ENCODE assay signal across 1 cellular context in the genomic region with DNA sequence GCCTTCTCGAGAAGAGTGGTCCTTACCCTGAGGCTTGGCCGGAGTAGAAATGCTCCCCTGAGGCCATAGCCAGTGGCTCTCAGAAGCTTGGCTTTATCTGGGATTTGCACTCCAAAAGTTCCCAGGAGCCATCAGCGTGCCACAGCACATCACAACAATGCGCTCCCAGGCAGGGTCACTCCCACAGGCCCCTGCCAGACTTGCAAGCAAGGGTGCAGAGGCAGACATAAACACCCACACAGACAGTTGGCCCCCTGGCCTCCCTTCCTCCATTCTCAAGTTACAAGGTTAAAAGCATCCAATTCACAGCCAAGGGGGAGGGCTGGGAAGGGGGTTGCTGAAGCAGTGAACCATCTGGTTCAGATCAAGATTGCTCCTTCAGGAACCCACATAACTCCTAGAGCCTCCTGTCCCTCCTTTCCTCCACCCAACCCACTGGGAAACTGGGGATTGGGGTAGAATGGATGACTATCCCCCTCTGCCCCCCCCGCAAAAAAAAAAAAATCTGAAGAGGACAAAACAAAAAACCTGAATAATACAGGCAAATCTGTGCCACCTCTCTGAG.
A peak's percentile ranks its signal among the peaks of the same experiment; 100 is the strongest.
TF ChIP-seq lines count a peak whose summit lies in the region.

No MANE protein-coding gene starts in this region.

TF ChIP-seq in K562, 482 proteins besides CTCF, POLR2A, EP300 and RAD21 (continued from another document and continues in another):
- TF ChIP-seq THAP12 (CRISPR knock-in tag; IDR thresholded peaks at IDR 0.05), result 0 out of 2 replicates have a peak, but pooled peaks have one; percentile 53
- TF ChIP-seq SLC30A9 (CRISPR knock-in tag; IDR thresholded peaks at IDR 0.05), result no peak
- TF ChIP-seq ZNF584 (CRISPR knock-in tag; IDR thresholded peaks at IDR 0.05; ENCODE audit: low read depth), result no peak
- TF ChIP-seq, protein P1, sequence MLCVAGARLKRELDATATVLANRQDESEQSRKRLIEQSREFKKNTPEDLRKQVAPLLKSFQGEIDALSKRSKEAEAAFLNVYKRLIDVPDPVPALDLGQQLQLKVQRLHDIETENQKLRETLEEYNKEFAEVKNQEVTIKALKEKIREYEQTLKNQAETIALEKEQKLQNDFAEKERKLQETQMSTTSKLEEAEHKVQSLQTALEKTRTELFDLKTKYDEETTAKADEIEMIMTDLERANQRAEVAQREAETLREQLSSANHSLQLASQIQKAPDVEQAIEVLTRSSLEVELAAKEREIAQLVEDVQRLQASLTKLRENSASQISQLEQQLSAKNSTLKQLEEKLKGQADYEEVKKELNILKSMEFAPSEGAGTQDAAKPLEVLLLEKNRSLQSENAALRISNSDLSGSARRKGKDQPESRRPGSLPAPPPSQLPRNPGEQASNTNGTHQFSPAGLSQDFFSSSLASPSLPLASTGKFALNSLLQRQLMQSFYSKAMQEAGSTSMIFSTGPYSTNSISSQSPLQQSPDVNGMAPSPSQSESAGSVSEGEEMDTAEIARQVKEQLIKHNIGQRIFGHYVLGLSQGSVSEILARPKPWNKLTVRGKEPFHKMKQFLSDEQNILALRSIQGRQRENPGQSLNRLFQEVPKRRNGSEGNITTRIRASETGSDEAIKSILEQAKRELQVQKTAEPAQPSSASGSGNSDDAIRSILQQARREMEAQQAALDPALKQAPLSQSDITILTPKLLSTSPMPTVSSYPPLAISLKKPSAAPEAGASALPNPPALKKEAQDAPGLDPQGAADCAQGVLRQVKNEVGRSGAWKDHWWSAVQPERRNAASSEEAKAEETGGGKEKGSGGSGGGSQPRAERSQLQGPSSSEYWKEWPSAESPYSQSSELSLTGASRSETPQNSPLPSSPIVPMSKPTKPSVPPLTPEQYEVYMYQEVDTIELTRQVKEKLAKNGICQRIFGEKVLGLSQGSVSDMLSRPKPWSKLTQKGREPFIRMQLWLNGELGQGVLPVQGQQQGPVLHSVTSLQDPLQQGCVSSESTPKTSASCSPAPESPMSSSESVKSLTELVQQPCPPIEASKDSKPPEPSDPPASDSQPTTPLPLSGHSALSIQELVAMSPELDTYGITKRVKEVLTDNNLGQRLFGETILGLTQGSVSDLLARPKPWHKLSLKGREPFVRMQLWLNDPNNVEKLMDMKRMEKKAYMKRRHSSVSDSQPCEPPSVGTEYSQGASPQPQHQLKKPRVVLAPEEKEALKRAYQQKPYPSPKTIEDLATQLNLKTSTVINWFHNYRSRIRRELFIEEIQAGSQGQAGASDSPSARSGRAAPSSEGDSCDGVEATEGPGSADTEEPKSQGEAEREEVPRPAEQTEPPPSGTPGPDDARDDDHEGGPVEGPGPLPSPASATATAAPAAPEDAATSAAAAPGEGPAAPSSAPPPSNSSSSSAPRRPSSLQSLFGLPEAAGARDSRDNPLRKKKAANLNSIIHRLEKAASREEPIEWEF (CRISPR knock-in tag; IDR thresholded peaks at IDR 0.05), result no peak
- no peak for TF ChIP-seq MYBL2 (IDR thresholded peaks at IDR 0.05; ENCODE audit: low read depth)
- TF ChIP-seq MYBL2 (CRISPR knock-in tag; IDR thresholded peaks at IDR 0.05; ENCODE audit: borderline replicate concordance), result no peak
- TF ChIP-seq MTA3 (IDR thresholded peaks at IDR 0.05; ENCODE audit: borderline replicate concordance), result peak; percentile 58; the same call in 1 of the 2 replicates
- peak; percentile 76 for TF ChIP-seq KLF16 (IDR thresholded peaks at IDR 0.05)
- peak; percentile 55 for TF ChIP-seq RBFOX2 (IDR thresholded peaks at IDR 0.05; ENCODE audit: low read depth, low read length)
- TF ChIP-seq MTA2 (IDR thresholded peaks at IDR 0.05; ENCODE audit: low read depth), result no peak
- no peak for TF ChIP-seq SAFB (IDR thresholded peaks at IDR 0.05; ENCODE audit: borderline replicate concordance, low read depth, low read length)
- no peak for TF ChIP-seq ZNF311 (CRISPR knock-in tag; IDR thresholded peaks at IDR 0.05)
- TF ChIP-seq ZNF583 (CRISPR knock-in tag; IDR thresholded peaks at IDR 0.05), result no peak
- no peak for TF ChIP-seq ESRRA (IDR thresholded peaks at IDR 0.05; ENCODE audit: borderline replicate concordance, low read depth)
- TF ChIP-seq, protein P2, sequence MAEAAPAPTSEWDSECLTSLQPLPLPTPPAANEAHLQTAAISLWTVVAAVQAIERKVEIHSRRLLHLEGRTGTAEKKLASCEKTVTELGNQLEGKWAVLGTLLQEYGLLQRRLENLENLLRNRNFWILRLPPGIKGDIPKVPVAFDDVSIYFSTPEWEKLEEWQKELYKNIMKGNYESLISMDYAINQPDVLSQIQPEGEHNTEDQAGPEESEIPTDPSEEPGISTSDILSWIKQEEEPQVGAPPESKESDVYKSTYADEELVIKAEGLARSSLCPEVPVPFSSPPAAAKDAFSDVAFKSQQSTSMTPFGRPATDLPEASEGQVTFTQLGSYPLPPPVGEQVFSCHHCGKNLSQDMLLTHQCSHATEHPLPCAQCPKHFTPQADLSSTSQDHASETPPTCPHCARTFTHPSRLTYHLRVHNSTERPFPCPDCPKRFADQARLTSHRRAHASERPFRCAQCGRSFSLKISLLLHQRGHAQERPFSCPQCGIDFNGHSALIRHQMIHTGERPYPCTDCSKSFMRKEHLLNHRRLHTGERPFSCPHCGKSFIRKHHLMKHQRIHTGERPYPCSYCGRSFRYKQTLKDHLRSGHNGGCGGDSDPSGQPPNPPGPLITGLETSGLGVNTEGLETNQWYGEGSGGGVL (CRISPR knock-in tag; IDR thresholded peaks at IDR 0.05), result no peak
- TF ChIP-seq TFAP4 (CRISPR knock-in tag; IDR thresholded peaks at IDR 0.05; ENCODE audit: borderline replicate concordance), result peak; percentile 57
- TF ChIP-seq ZNF197 (CRISPR knock-in tag; IDR thresholded peaks at IDR 0.05; ENCODE audit: low read depth), result no peak
- TF ChIP-seq CTCFL (IDR thresholded peaks at IDR 0.05; ENCODE audit: borderline replicate concordance, insufficient read depth, low read depth, low read length, poor library complexity, severe bottlenecking), result no peak
- no peak for TF ChIP-seq RUNX1 (IDR thresholded peaks at IDR 0.05; ENCODE audit: low read depth)
- TF ChIP-seq TSHZ1 (CRISPR knock-in tag; IDR thresholded peaks at IDR 0.05), result no peak
- TF ChIP-seq ZNF79 (CRISPR knock-in tag; IDR thresholded peaks at IDR 0.05; ENCODE audit: low read depth), result no peak
- TF ChIP-seq WHSC1 (IDR thresholded peaks at IDR 0.05; ENCODE audit: low read length), result no peak
- no peak for TF ChIP-seq MAFG (tag; conservative IDR thresholded peaks at IDR 0.05)
- TF ChIP-seq ZNF239 (CRISPR knock-in tag; IDR thresholded peaks at IDR 0.05), result no peak
- TF ChIP-seq KAT8 (IDR thresholded peaks at IDR 0.05; ENCODE audit: low read depth), result no peak
- peak; percentile 78 for TF ChIP-seq CBFA2T2 (conservative IDR thresholded peaks at IDR 0.05)
- no peak for TF ChIP-seq HBP1 (CRISPR knock-in tag; IDR thresholded peaks at IDR 0.05)
- no peak for TF ChIP-seq ZNF780A (CRISPR knock-in tag; IDR thresholded peaks at IDR 0.05)
- no peak for TF ChIP-seq ARHGAP35 (IDR thresholded peaks at IDR 0.05; ENCODE audit: partially characterized antibody)
- TF ChIP-seq MECOM (CRISPR knock-in tag; IDR thresholded peaks at IDR 0.05), result no peak
- no peak for TF ChIP-seq SPI1 (IDR thresholded peaks at IDR 0.05; ENCODE audit: borderline replicate concordance, low read depth, low read length)
- TF ChIP-seq POLR2H (tag; IDR thresholded peaks at IDR 0.05; ENCODE audit: low read depth), result no peak
- TF ChIP-seq ZNF785 (CRISPR knock-in tag; IDR thresholded peaks at IDR 0.05), result no peak
- TF ChIP-seq ZNF12 (CRISPR knock-in tag; IDR thresholded peaks at IDR 0.05), result 0 out of 2 replicates have a peak, but pooled peaks have one; percentile 18
- no peak for TF ChIP-seq NR1H2 (CRISPR knock-in tag; IDR thresholded peaks at IDR 0.05)
- TF ChIP-seq, protein P3, sequence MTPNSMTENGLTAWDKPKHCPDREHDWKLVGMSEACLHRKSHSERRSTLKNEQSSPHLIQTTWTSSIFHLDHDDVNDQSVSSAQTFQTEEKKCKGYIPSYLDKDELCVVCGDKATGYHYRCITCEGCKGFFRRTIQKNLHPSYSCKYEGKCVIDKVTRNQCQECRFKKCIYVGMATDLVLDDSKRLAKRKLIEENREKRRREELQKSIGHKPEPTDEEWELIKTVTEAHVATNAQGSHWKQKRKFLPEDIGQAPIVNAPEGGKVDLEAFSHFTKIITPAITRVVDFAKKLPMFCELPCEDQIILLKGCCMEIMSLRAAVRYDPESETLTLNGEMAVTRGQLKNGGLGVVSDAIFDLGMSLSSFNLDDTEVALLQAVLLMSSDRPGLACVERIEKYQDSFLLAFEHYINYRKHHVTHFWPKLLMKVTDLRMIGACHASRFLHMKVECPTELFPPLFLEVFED (CRISPR knock-in tag; conservative IDR thresholded peaks at IDR 0.05), result no peak
- TF ChIP-seq BHLHE40 (IDR thresholded peaks at IDR 0.05; ENCODE audit: low read length), result peak; percentile 66
- TF ChIP-seq KDM2B (CRISPR knock-in tag; IDR thresholded peaks at IDR 0.05), result no peak
